ENCODE assay signal across 1 cellular context in genomic region chr10:5412277-5412941, GRCh38.
TF ChIP-seq lines count a peak whose summit lies in the region.

A gene with protein sequence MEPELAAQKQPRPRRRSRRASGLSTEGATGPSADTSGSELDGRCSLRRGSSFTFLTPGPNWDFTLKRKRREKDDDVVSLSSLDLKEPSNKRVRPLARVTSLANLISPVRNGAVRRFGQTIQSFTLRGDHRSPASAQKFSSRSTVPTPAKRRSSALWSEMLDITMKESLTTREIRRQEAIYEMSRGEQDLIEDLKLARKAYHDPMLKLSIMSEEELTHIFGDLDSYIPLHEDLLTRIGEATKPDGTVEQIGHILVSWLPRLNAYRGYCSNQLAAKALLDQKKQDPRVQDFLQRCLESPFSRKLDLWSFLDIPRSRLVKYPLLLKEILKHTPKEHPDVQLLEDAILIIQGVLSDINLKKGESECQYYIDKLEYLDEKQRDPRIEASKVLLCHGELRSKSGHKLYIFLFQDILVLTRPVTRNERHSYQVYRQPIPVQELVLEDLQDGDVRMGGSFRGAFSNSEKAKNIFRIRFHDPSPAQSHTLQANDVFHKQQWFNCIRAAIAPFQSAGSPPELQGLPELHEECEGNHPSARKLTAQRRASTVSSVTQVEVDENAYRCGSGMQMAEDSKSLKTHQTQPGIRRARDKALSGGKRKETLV (plus strand): TSS chr10:5412557. CDS start chr10:5412693, 136 bp downstream.

TF ChIP-seq in HepG2, 621 proteins besides CTCF, POLR2A, EP300 and RAD21 (continued from another document and continues in another):
- TF ChIP-seq SAFB2 (CRISPR knock-in tag; IDR thresholded peaks at IDR 0.05; ENCODE audit: borderline replicate concordance, low read depth): 0 out of 2 replicates have a peak, but pooled peaks have one; percentile 41
- no peak for TF ChIP-seq HCFC1 (IDR thresholded peaks at IDR 0.05; ENCODE audit: low read depth, low read length)
- TF ChIP-seq, protein P1, sequence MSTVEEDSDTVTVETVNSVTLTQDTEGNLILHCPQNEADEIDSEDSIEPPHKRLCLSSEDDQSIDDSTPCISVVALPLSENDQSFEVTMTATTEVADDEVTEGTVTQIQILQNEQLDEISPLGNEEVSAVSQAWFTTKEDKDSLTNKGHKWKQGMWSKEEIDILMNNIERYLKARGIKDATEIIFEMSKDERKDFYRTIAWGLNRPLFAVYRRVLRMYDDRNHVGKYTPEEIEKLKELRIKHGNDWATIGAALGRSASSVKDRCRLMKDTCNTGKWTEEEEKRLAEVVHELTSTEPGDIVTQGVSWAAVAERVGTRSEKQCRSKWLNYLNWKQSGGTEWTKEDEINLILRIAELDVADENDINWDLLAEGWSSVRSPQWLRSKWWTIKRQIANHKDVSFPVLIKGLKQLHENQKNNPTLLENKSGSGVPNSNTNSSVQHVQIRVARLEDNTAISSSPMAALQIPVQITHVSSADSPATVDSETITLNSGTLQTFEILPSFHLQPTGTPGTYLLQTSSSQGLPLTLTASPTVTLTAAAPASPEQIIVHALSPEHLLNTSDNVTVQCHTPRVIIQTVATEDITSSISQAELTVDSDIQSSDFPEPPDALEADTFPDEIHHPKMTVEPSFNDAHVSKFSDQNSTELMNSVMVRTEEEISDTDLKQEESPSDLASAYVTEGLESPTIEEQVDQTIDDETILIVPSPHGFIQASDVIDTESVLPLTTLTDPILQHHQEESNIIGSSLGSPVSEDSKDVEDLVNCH (CRISPR knock-in tag; IDR thresholded peaks at IDR 0.05): peak; percentile 94; the same call in 1 of the 2 replicates
- no peak for TF ChIP-seq CENPT (CRISPR knock-in tag; IDR thresholded peaks at IDR 0.05; ENCODE audit: low read depth)
- TF ChIP-seq ZFP1 (CRISPR knock-in tag; IDR thresholded peaks at IDR 0.05): no peak
- no peak for TF ChIP-seq CBX5 (CRISPR knock-in tag; IDR thresholded peaks at IDR 0.05; ENCODE audit: borderline replicate concordance)
- TF ChIP-seq, protein P2, sequence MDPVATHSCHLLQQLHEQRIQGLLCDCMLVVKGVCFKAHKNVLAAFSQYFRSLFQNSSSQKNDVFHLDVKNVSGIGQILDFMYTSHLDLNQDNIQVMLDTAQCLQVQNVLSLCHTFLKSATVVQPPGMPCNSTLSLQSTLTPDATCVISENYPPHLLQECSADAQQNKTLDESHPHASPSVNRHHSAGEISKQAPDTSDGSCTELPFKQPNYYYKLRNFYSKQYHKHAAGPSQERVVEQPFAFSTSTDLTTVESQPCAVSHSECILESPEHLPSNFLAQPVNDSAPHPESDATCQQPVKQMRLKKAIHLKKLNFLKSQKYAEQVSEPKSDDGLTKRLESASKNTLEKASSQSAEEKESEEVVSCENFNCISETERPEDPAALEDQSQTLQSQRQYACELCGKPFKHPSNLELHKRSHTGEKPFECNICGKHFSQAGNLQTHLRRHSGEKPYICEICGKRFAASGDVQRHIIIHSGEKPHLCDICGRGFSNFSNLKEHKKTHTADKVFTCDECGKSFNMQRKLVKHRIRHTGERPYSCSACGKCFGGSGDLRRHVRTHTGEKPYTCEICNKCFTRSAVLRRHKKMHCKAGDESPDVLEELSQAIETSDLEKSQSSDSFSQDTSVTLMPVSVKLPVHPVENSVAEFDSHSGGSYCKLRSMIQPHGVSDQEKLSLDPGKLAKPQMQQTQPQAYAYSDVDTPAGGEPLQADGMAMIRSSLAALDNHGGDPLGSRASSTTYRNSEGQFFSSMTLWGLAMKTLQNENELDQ (CRISPR knock-in tag; IDR thresholded peaks at IDR 0.05; ENCODE audit: borderline replicate concordance): no peak
- TF ChIP-seq ZNF253 (CRISPR knock-in tag; IDR thresholded peaks at IDR 0.05; ENCODE audit: borderline replicate concordance): no peak
- TF ChIP-seq, protein P3, sequence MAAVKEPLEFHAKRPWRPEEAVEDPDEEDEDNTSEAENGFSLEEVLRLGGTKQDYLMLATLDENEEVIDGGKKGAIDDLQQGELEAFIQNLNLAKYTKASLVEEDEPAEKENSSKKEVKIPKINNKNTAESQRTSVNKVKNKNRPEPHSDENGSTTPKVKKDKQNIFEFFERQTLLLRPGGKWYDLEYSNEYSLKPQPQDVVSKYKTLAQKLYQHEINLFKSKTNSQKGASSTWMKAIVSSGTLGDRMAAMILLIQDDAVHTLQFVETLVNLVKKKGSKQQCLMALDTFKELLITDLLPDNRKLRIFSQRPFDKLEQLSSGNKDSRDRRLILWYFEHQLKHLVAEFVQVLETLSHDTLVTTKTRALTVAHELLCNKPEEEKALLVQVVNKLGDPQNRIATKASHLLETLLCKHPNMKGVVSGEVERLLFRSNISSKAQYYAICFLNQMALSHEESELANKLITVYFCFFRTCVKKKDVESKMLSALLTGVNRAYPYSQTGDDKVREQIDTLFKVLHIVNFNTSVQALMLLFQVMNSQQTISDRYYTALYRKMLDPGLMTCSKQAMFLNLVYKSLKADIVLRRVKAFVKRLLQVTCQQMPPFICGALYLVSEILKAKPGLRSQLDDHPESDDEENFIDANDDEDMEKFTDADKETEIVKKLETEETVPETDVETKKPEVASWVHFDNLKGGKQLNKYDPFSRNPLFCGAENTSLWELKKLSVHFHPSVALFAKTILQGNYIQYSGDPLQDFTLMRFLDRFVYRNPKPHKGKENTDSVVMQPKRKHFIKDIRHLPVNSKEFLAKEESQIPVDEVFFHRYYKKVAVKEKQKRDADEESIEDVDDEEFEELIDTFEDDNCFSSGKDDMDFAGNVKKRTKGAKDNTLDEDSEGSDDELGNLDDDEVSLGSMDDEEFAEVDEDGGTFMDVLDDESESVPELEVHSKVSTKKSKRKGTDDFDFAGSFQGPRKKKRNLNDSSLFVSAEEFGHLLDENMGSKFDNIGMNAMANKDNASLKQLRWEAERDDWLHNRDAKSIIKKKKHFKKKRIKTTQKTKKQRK (IDR thresholded peaks at IDR 0.05; ENCODE audit: low read length): no peak
- peak; percentile 66 for TF ChIP-seq HOXA3 (CRISPR knock-in tag; IDR thresholded peaks at IDR 0.05)
- no peak for TF ChIP-seq MAFK (conservative IDR thresholded peaks at IDR 0.05 in 1 of 2, IDR thresholded peaks at IDR 0.05 in 1 of 2; ENCODE audit: low read length in 2 of 2)
- no peak for TF ChIP-seq HOXA7 (CRISPR knock-in tag; IDR thresholded peaks at IDR 0.05)
- TF ChIP-seq ZBTB8A (CRISPR knock-in tag; IDR thresholded peaks at IDR 0.05; ENCODE audit: borderline replicate concordance, low read depth): no peak
- no peak for TF ChIP-seq ZNF841 (CRISPR knock-in tag; IDR thresholded peaks at IDR 0.05; ENCODE audit: borderline replicate concordance)
- TF ChIP-seq HMG20B (CRISPR knock-in tag; conservative IDR thresholded peaks at IDR 0.05): no peak
- TF ChIP-seq GZF1 (CRISPR knock-in tag; IDR thresholded peaks at IDR 0.05): no peak
- TF ChIP-seq SETDB1 (CRISPR knock-in tag; IDR thresholded peaks at IDR 0.05; ENCODE audit: borderline replicate concordance): no peak
- TF ChIP-seq, protein P4, sequence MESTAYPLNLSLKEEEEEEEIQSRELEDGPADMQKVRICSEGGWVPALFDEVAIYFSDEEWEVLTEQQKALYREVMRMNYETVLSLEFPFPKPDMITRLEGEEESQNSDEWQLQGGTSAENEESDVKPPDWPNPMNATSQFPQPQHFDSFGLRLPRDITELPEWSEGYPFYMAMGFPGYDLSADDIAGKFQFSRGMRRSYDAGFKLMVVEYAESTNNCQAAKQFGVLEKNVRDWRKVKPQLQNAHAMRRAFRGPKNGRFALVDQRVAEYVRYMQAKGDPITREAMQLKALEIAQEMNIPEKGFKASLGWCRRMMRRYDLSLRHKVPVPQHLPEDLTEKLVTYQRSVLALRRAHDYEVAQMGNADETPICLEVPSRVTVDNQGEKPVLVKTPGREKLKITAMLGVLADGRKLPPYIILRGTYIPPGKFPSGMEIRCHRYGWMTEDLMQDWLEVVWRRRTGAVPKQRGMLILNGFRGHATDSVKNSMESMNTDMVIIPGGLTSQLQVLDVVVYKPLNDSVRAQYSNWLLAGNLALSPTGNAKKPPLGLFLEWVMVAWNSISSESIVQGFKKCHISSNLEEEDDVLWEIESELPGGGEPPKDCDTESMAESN (CRISPR knock-in tag; conservative IDR thresholded peaks at IDR 0.05): peak; percentile 67; the same call in 1 of the 2 replicates
- no peak for TF ChIP-seq SP1 (IDR thresholded peaks at IDR 0.05)
- no peak for TF ChIP-seq SP1 (CRISPR knock-in tag; IDR thresholded peaks at IDR 0.05)
- TF ChIP-seq GFI1 (CRISPR knock-in tag; IDR thresholded peaks at IDR 0.05; ENCODE audit: borderline replicate concordance): no peak
- no peak for TF ChIP-seq ZNF17 (CRISPR knock-in tag; IDR thresholded peaks at IDR 0.05)
- peak; percentile 71 for TF ChIP-seq ARNT2 (CRISPR knock-in tag; IDR thresholded peaks at IDR 0.05; ENCODE audit: low read depth)
- no peak for TF ChIP-seq ZBTB7B (CRISPR knock-in tag; IDR thresholded peaks at IDR 0.05)
- TF ChIP-seq, protein P5, sequence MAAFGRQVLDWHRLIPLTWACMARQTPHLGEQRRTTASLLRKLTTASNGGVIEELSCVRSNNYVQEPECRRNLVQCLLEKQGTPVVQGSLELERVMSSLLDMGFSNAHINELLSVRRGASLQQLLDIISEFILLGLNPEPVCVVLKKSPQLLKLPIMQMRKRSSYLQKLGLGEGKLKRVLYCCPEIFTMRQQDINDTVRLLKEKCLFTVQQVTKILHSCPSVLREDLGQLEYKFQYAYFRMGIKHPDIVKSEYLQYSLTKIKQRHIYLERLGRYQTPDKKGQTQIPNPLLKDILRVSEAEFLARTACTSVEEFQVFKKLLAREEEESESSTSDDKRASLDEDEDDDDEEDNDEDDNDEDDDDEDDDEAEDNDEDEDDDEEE (CRISPR knock-in tag; IDR thresholded peaks at IDR 0.05): no peak
- TF ChIP-seq RFX1 (IDR thresholded peaks at IDR 0.05): peak; percentile 87
- peak; percentile 94 for TF ChIP-seq SIN3B (IDR thresholded peaks at IDR 0.05; ENCODE audit: low read length)
- TF ChIP-seq ZNF296 (CRISPR knock-in tag; conservative IDR thresholded peaks at IDR 0.05): no peak
- TF ChIP-seq DZIP1 (CRISPR knock-in tag; IDR thresholded peaks at IDR 0.05): no peak
- no peak for TF ChIP-seq ZNF329 (CRISPR knock-in tag; IDR thresholded peaks at IDR 0.05; ENCODE audit: low read depth)
- no peak for TF ChIP-seq BHLHE40 (IDR thresholded peaks at IDR 0.05; ENCODE audit: low read length)
- TF ChIP-seq ZNF644 (CRISPR knock-in tag; IDR thresholded peaks at IDR 0.05; ENCODE audit: low read depth): no peak
- TF ChIP-seq ATF7-NPFF (CRISPR knock-in tag; IDR thresholded peaks at IDR 0.05; ENCODE audit: low read depth): peak; percentile 29; the same call in 1 of the 2 replicates
- no peak for TF ChIP-seq ZNF382 (CRISPR knock-in tag; IDR thresholded peaks at IDR 0.05; ENCODE audit: borderline replicate concordance)
- TF ChIP-seq ZFX (CRISPR knock-in tag; IDR thresholded peaks at IDR 0.05; ENCODE audit: low read depth): peak; percentile 81
- no peak for TF ChIP-seq JUNB (CRISPR knock-in tag; IDR thresholded peaks at IDR 0.05; ENCODE audit: borderline replicate concordance)
- TF ChIP-seq ZNF556 (CRISPR knock-in tag; IDR thresholded peaks at IDR 0.05; ENCODE audit: borderline replicate concordance): peak; percentile 73; the same call in 1 of the 2 replicates
- TF ChIP-seq, protein P6, sequence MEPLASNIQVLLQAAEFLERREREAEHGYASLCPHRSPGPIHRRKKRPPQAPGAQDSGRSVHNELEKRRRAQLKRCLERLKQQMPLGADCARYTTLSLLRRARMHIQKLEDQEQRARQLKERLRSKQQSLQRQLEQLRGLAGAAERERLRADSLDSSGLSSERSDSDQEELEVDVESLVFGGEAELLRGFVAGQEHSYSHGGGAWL (CRISPR knock-in tag; IDR thresholded peaks at IDR 0.05): 0 out of 2 replicates have a peak, but pooled peaks have one; percentile 37
- TF ChIP-seq ZNF563 (CRISPR knock-in tag; IDR thresholded peaks at IDR 0.05): 0 out of 2 replicates have a peak, but pooled peaks have one; percentile 55
- no peak for TF ChIP-seq TBL1XR1 (IDR thresholded peaks at IDR 0.05; ENCODE audit: borderline replicate concordance, low read length, partially characterized antibody)
- no peak for TF ChIP-seq RORA (CRISPR knock-in tag; IDR thresholded peaks at IDR 0.05)
- TF ChIP-seq, protein P7, sequence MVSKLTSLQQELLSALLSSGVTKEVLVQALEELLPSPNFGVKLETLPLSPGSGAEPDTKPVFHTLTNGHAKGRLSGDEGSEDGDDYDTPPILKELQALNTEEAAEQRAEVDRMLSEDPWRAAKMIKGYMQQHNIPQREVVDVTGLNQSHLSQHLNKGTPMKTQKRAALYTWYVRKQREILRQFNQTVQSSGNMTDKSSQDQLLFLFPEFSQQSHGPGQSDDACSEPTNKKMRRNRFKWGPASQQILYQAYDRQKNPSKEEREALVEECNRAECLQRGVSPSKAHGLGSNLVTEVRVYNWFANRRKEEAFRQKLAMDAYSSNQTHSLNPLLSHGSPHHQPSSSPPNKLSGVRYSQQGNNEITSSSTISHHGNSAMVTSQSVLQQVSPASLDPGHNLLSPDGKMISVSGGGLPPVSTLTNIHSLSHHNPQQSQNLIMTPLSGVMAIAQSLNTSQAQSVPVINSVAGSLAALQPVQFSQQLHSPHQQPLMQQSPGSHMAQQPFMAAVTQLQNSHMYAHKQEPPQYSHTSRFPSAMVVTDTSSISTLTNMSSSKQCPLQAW (CRISPR knock-in tag; IDR thresholded peaks at IDR 0.05): no peak
- no peak for TF ChIP-seq ZNF337 (CRISPR knock-in tag; IDR thresholded peaks at IDR 0.05; ENCODE audit: borderline replicate concordance, low read depth)
- peak; percentile 44; the same call in 1 of the 2 replicates for TF ChIP-seq BORCS8-MEF2B (CRISPR knock-in tag; IDR thresholded peaks at IDR 0.05)
